8 cellular contexts compared by ENCODE assay signal in genomic region chr6:116682334-116682712, GRCh38. TPM values are rescaled to one million over a fixed set of nuclear protein-coding genes. Genes with fewer than 3 reads are reported as not detected.
DNase-seq lines count a peak whose midpoint lies in the region; ATAC-seq and TF ChIP-seq lines count a peak whose summit lies in the region.

No MANE protein-coding gene starts in this region.

- H3K27ac ChIP-seq in lung (ENCODE audit: low read depth in 1 of 2, low read length in 1 of 2) = no peak overlapping the region
- peak overlapping the region; percentile 90 for H3K27ac ChIP-seq in suprapubic skin

- peak overlapping the region; percentile 95 to 99 (median 98) for H3K4me3 Mint-ChIP-seq in brain

- no peak for TF ChIP-seq POLR2A in suprapubic skin (IDR thresholded peaks at IDR 0.05)

- H3K4me3 ChIP-seq in lung = no peak overlapping the region
- H3K4me3 ChIP-seq in suprapubic skin = peak overlapping the region; percentile 82

- H3K9me3 ChIP-seq in lung (ENCODE audit: control insufficient read depth in 2 of 2, insufficient read depth in 1 of 2, low read length in 1 of 2) (no peaks in the 10 kb centered on the region), suprapubic skin (no peaks in the 10 kb centered on the region)

- H3K36me3 ChIP-seq in lung (ENCODE audit: control insufficient read depth in 2 of 2, insufficient read depth in 2 of 2, low read length in 2 of 2) (no peaks in the 10 kb centered on the region), suprapubic skin (peaks cover 5% of the 10 kb centered on the region)

- TF ChIP-seq EP300 in suprapubic skin (IDR thresholded peaks at IDR 0.05) = no peak

- peaks cover 0 to 23% (median 18%) of the 10 kb centered on the region in 5 experiments for H3K9me3 Mint-ChIP-seq in brain

- H3K4me1 ChIP-seq in lung (ENCODE audit: control insufficient read depth in 2 of 2, insufficient read depth in 2 of 2, low read length in 2 of 2) = peaks cover 2 to 3% of the 10 kb centered on the region in 2 donors
- peaks cover 14% of the 10 kb centered on the region for H3K4me1 ChIP-seq in suprapubic skin

- peaks cover 49% of the 10 kb centered on the region for H3K4me1 Mint-ChIP-seq in brain

- H3K27ac Mint-ChIP-seq in brain = peak overlapping the region; percentile 98 to 100 (median 100)

- WGBS in lung, 2 donors = 20% methylated on average over 5 of the region's 5 CpGs
- WGBS in suprapubic skin = 59% methylated on average over 5 of the region's 5 CpGs

- TF ChIP-seq CTCF in GM13977 (IDR thresholded peaks at IDR 0.05; ENCODE audit: extremely low read depth, insufficient read depth, missing control alignments) (no peak), brain (conservative IDR thresholded peaks at IDR 0.05) (no peak), lung (IDR thresholded peaks at IDR 0.05; ENCODE audit: control extremely low read depth, extremely low read depth) (no peak), suprapubic skin (IDR thresholded peaks at IDR 0.05) (no peak)

- peaks cover 9% of the 10 kb centered on the region for H3K27me3 Mint-ChIP-seq in brain

- H3K27me3 ChIP-seq in lung (ENCODE audit: control insufficient read depth, insufficient read depth) (no peaks in the 10 kb centered on the region), suprapubic skin (no peaks in the 10 kb centered on the region)

- ATAC-seq in HG03354 (IDR thresholded peaks at IDR 0.05; ENCODE audit: poor library complexity, severe bottlenecking, unreplicated experiment) (peak; percentile 37), lung (ENCODE audit: insufficient read depth, low FRiP score) (peak; percentile 25)

- H3K36me3 Mint-ChIP-seq in brain = peaks cover 34% of the 10 kb centered on the region

- DNase-seq in AML-193 (lab: John Stamatoyannopoulos, UW) (peak; percentile 74 to 77), GM13977 (ENCODE audit: low spot score) (peak; percentile 43), SIG-M5 (lab: John Stamatoyannopoulos, UW) (peak; percentile 20), lung (ENCODE audit: low spot score) (peak; percentile 41), suprapubic skin (ENCODE audit: low spot score in 2 of 2) (no peak), mucosa of gallbladder (ENCODE audit: low spot score) (no peak)

- in situ Hi-C loops in GM13977 (cut with MboI; ENCODE audit: low pct_unique_long_range_greater_than_20kb, low sequenced_read_pairs, unreplicated experiment) = no loop called here

RNA-seq across cellular contexts. Expression of gene KPNA5, which starts 1.3 kb away (rescaled TPM):
- polyA plus RNA-seq in brain (ENCODE audit: insufficient read depth, low read depth, low replicate concordance) (4.7 TPM), lung (1 to 10 TPM; 2.2 to 3.4 TPM)
- total RNA-seq in lung (10 to 100 TPM; 11.2 to 34.3 TPM), suprapubic skin (10 to 100 TPM in 2 of 4 donors, 1 to 10 TPM in 2; 6.1 to 11.8 (median 9.6) TPM), mucosa of gallbladder (11.9 TPM)

RNA-seq across cellular contexts. Expression of gene ZUP1, which starts 13.8 kb away (rescaled TPM):
- polyA plus RNA-seq in brain (ENCODE audit: insufficient read depth, low read depth, low replicate concordance) = 5.4 TPM
- total RNA-seq in lung = 10 to 100 TPM in 1 of 2 donors, 1 to 10 TPM in 1; 8.3 to 23.5 TPM
- polyA plus RNA-seq in lung = 10 to 100 TPM in 1 of 2 donors, 1 to 10 TPM in 1; 6.4 to 17.0 TPM
- total RNA-seq in suprapubic skin = 10 to 100 TPM in 2 of 4 donors, 1 to 10 TPM in 2; 8.9 to 17.3 (median 9.6) TPM
- total RNA-seq in mucosa of gallbladder = 9.6 TPM

Comparison
In these comparisons a context has a peak if more than half of its experiments do, and no peak if none do; other contexts are left out.
1. DNase-seq: peak in AML-193 (2 of 2), GM13977 (single experiment), SIG-M5 (single experiment) and lung (single experiment); none in suprapubic skin (0 of 2) and mucosa of gallbladder (single experiment).